Comparison of ENCODE assay signal across 15 cellular contexts in the genomic region with DNA sequence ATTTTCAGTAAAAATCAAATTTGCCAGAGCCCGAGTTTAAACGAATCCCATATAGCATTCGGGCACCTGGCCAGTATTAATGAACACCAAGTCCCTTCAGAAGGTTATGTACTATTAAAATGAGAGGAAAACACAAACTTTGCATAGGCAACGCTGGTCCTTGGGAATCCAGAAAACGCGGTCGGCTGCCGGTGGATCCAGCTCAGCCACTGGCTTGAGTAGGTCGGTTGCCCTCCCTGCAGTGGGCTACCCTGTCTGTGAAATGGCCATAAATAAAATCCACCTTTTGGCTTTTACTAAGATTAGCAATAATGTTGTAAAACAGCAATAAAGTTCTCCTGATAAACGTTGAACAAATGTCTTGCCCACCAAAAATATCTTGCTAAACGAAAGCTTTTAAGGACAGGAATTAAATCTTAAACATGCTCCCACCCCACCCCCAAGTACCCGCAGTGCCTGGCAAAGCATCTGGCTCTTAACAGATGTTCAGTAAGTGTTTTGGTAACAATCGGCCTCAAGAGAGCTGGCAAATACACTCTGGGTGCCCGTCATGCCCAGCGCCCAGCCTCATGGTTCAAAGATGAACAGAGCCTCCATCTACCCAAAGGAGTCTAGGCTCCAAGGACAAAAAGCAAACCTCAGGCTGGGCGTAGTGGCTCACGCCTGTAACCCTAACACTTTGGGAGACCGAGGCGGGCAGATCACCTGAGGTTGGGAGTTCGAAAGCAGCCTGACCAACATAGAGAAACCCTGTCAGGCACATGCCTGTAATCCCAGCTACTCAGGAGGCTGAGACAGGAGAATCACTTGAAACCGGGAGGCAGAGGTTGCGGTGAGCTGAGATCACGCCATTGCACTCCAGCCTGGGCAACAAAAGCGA.
"Had no signal": no experiment of that assay in that cellular context is flagged by ENCODE, and none has a peak within 500 bp of the region (broad histone marks: within the 10 kb centered on the region; RNA-seq: fewer than 3 reads in every experiment).

No MANE protein-coding gene starts in this region.

- H3K9me3 Mint-ChIP-seq: activated naive CD8-positive, alpha-beta T cell treated with anti-CD3 and anti-CD28 coated beads, Interleukin-2, amount 10 ng/mL, durations not matched to agents 7 days and 5 days; neural crest cell; stimulated activated effector memory CD8-positive, alpha-beta T cell treated with anti-CD3 and anti-CD28 coated beads, Interleukin-12 subunit alpha, Interleukin-12 subunit beta, amount 100 ng/mL, for 72 hours; T-helper 2 cell treated with Interferon-gamma antibody and Interleukin-4, amounts not matched to agents 5 μg/mL and 100 μg/mL, for 36 hours had no signal

- ATAC-seq: activated T-cell treated with anti-CD3 and anti-CD28 coated beads, Interleukin-2, amount 50 U/mL, for 72 hours; foreskin keratinocyte; stimulated activated effector memory CD8-positive, alpha-beta T cell treated with anti-CD3 and anti-CD28 coated beads, Interleukin-12 subunit alpha, Interleukin-12 subunit beta, amount 100 ng/mL, for 72 hours had no signal

- H3K27ac Mint-ChIP-seq: activated naive CD8-positive, alpha-beta T cell treated with anti-CD3 and anti-CD28 coated beads, Interleukin-2, amount 10 ng/mL, durations not matched to agents 7 days and 5 days; activated T-cell treated with anti-CD3 and anti-CD28 coated beads, Interleukin-2, amount 50 U/mL, for 72 hours; stimulated activated effector memory CD8-positive, alpha-beta T cell treated with anti-CD3 and anti-CD28 coated beads, Interleukin-12 subunit alpha, Interleukin-12 subunit beta, amount 100 ng/mL, for 72 hours; T-helper 2 cell treated with Interferon-gamma antibody and Interleukin-4, amounts not matched to agents 5 μg/mL and 100 μg/mL, for 36 hours had no signal

- H3K4me3 Mint-ChIP-seq: activated naive CD8-positive, alpha-beta T cell treated with anti-CD3 and anti-CD28 coated beads, Interleukin-2, amount 10 ng/mL, durations not matched to agents 7 days and 5 days; activated T-cell treated with anti-CD3 and anti-CD28 coated beads, Interleukin-2, amount 50 U/mL, for 72 hours; brain; neural crest cell; stimulated activated effector memory CD8-positive, alpha-beta T cell treated with anti-CD3 and anti-CD28 coated beads, Interleukin-12 subunit alpha, Interleukin-12 subunit beta, amount 100 ng/mL, for 72 hours; T-helper 2 cell treated with Interferon-gamma antibody and Interleukin-4, amounts not matched to agents 5 μg/mL and 100 μg/mL, for 36 hours had no signal

- H3K27me3 Mint-ChIP-seq: brain had no signal

- DNase-seq: activated CD4-positive, alpha-beta T cell treated with anti-CD3 and anti-CD28 coated beads, Interleukin-2, amount 50 U/mL, for 1 hour; activated CD4-positive, CD25-positive, alpha-beta regulatory T cell; activated naive CD8-positive, alpha-beta T cell treated with anti-CD3 and anti-CD28 coated beads, Interleukin-2, amount 10 ng/mL, durations not matched to agents 7 days and 5 days; activated T-cell treated with anti-CD3 and anti-CD28 coated beads, Interleukin-2, amount 50 U/mL, for 72 hours; central memory CD4-positive, alpha-beta T cell; cortex of kidney; effector CD8-positive, alpha-beta T cell; foreskin keratinocyte; ovary; SW 1271; thyroid gland had no signal

- H3K36me3 Mint-ChIP-seq: activated naive CD8-positive, alpha-beta T cell treated with anti-CD3 and anti-CD28 coated beads, Interleukin-2, amount 10 ng/mL, durations not matched to agents 7 days and 5 days; brain; stimulated activated effector memory CD8-positive, alpha-beta T cell treated with anti-CD3 and anti-CD28 coated beads, Interleukin-12 subunit alpha, Interleukin-12 subunit beta, amount 100 ng/mL, for 72 hours had no signal
